ENCODE assay signal across 6 cellular contexts in genomic region chr3:123707641-123708040, GRCh38.
DNase-seq lines count a peak whose midpoint lies in the region; ATAC-seq and TF ChIP-seq lines count a peak whose summit lies in the region.
"Not testable (repeated sequence)": the region's sequence is repeated elsewhere in the genome, so short reads cannot be mapped to it uniquely, and the experiment has no call there.

No MANE protein-coding gene starts in this region.

- H3K27ac Mint-ChIP-seq in HFFc6 (peak overlapping the region; percentile 11; the same call in 1 of the 2 replicates), endothelial cell (ENCODE audit: unreplicated experiment) (peak overlapping the region; percentile 43), nephron (peak overlapping the region in 2 of 3 experiments; percentile 5 to 36)
- peak overlapping the region; percentile 12 for H3K27ac Mint-ChIP-seq in activated naive CD4-positive, alpha-beta T cell treated with anti-CD3 and anti-CD28 coated beads, Interleukin-2, amount 50 U/mL, for 24 hours
- H3K27ac Mint-ChIP-seq in stimulated activated naive CD8-positive, alpha-beta T cell treated with anti-CD3 and anti-CD28 coated beads, Interleukin-15, amount 100 ng/mL, for 72 hours: not testable (repeated sequence)

- not testable (repeated sequence) for H3K27ac ChIP-seq in upper lobe of right lung

- TF ChIP-seq CTCF in HFFc6 (IDR thresholded peaks at IDR 0.05); endothelial cell (IDR thresholded peaks at IDR 0.05; ENCODE audit: unreplicated experiment); nephron (IDR thresholded peaks at IDR 0.05; ENCODE audit: unreplicated experiment in 3 of 3); upper lobe of right lung (IDR thresholded peaks at IDR 0.05): not testable (repeated sequence)

- peaks cover 60% of the 10 kb centered on the region for H3K36me3 Mint-ChIP-seq in HFFc6 (ENCODE audit: low read depth)
- not testable (repeated sequence) for H3K36me3 Mint-ChIP-seq in activated naive CD4-positive, alpha-beta T cell treated with anti-CD3 and anti-CD28 coated beads, Interleukin-2, amount 50 U/mL, for 24 hours; endothelial cell (ENCODE audit: low read depth, unreplicated experiment); nephron (ENCODE audit: low read depth)

- intact Hi-C loops in upper lobe of right lung (cut with DNase I): not testable (repeated sequence)

- H3K27me3 Mint-ChIP-seq in HFFc6 (ENCODE audit: insufficient read depth): peaks cover 25% of the 10 kb centered on the region
- H3K27me3 Mint-ChIP-seq in activated naive CD4-positive, alpha-beta T cell treated with anti-CD3 and anti-CD28 coated beads, Interleukin-2, amount 50 U/mL, for 24 hours; endothelial cell (ENCODE audit: unreplicated experiment); nephron (ENCODE audit: low read depth); stimulated activated naive CD8-positive, alpha-beta T cell treated with anti-CD3 and anti-CD28 coated beads, Interleukin-15, amount 100 ng/mL, for 72 hours: not testable (repeated sequence)

- not testable (repeated sequence) for H3K9me3 Mint-ChIP-seq in HFFc6; activated naive CD4-positive, alpha-beta T cell treated with anti-CD3 and anti-CD28 coated beads, Interleukin-2, amount 50 U/mL, for 24 hours; endothelial cell (ENCODE audit: unreplicated experiment); nephron; stimulated activated naive CD8-positive, alpha-beta T cell treated with anti-CD3 and anti-CD28 coated beads, Interleukin-15, amount 100 ng/mL, for 72 hours

- not testable (repeated sequence) for H3K4me3 ChIP-seq in upper lobe of right lung

- H3K4me1 Mint-ChIP-seq in HFFc6 (ENCODE audit: low read depth): peaks cover 40% of the 10 kb centered on the region
- not testable (repeated sequence) for H3K4me1 Mint-ChIP-seq in activated naive CD4-positive, alpha-beta T cell treated with anti-CD3 and anti-CD28 coated beads, Interleukin-2, amount 50 U/mL, for 24 hours; endothelial cell (ENCODE audit: unreplicated experiment); stimulated activated naive CD8-positive, alpha-beta T cell treated with anti-CD3 and anti-CD28 coated beads, Interleukin-15, amount 100 ng/mL, for 72 hours
- peaks cover 52% of the 10 kb centered on the region for H3K4me1 Mint-ChIP-seq in nephron

- not testable (repeated sequence) for H3K4me3 Mint-ChIP-seq in HFFc6; activated naive CD4-positive, alpha-beta T cell treated with anti-CD3 and anti-CD28 coated beads, Interleukin-2, amount 50 U/mL, for 24 hours; endothelial cell (ENCODE audit: unreplicated experiment); nephron; stimulated activated naive CD8-positive, alpha-beta T cell treated with anti-CD3 and anti-CD28 coated beads, Interleukin-15, amount 100 ng/mL, for 72 hours

- not testable (repeated sequence) for DNase-seq in HFFc6; endothelial cell (ENCODE audit: low spot score); stimulated activated naive CD8-positive, alpha-beta T cell treated with anti-CD3 and anti-CD28 coated beads, Interleukin-15, amount 100 ng/mL, for 72 hours
- peak; percentile 34 for DNase-seq in upper lobe of right lung

- H3K4me1 ChIP-seq in upper lobe of right lung: peaks cover 11% of the 10 kb centered on the region

- peak; percentile 19 for ATAC-seq in stimulated activated naive CD8-positive, alpha-beta T cell treated with anti-CD3 and anti-CD28 coated beads, Interleukin-15, amount 100 ng/mL, for 72 hours
- not testable (repeated sequence) for ATAC-seq in upper lobe of right lung

- H3K9me3 ChIP-seq in upper lobe of right lung: not testable (repeated sequence)

- H3K36me3 ChIP-seq in upper lobe of right lung: not testable (repeated sequence)

- H3K27me3 ChIP-seq in upper lobe of right lung: not testable (repeated sequence)
